ENCODE assay signal across 27 cellular contexts in the genomic region with DNA sequence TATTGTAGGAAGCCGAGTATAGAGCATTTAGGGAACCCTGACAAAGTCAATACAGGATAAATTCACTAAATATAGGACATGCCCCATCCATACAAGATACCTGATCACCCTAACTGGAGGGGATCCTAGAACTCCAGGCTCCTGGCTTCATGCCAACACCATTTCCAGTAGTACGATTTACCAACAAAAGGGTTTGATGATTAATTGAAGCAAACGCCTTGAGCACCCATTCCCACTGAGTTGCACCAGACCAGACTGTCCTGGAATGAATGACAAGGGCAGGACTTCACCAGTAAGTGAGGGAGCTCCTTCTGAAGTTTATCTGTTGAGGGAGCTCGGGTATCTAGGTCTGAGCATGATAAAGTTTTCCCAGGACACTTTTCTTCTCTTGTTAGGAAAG.
"Had no signal": no experiment of that assay in that cellular context is flagged by ENCODE, and none has a peak within 500 bp of the region (broad histone marks: within the 10 kb centered on the region; RNA-seq: fewer than 3 reads in every experiment).

No MANE protein-coding gene starts in this region.

- DNase-seq: activated CD4-positive, alpha-beta memory T cell treated with anti-CD3 and anti-CD28 coated beads for 36 hours; activated CD4-positive, alpha-beta T cell treated with anti-CD3 and anti-CD28 coated beads for 36 hours; activated CD4-positive, alpha-beta T cell treated with anti-CD3 and anti-CD28 coated beads, Interleukin-2, amount 10 ng/mL, durations not matched to agents 24 days and 14 days; activated CD4-positive, CD25-positive, alpha-beta regulatory T cell; activated CD4-positive, CD25-positive, alpha-beta regulatory T cell treated with anti-CD3 and anti-CD28 coated beads, Interleukin-2, amount 50 U/mL, for 72 hours; activated CD8-positive, alpha-beta memory T cell treated with anti-CD3 and anti-CD28 coated beads, Interleukin-2, amount 10 ng/mL, durations not matched to agents 7 days and 5 days; activated CD8-positive, alpha-beta memory T cell treated with anti-CD3 and anti-CD28 coated beads, Interleukin-2, amount 50 U/mL, for 4 hours; activated CD8-positive, alpha-beta T cell treated with anti-CD3 and anti-CD28 coated beads, Interleukin-2, amount 10 ng/mL, durations not matched to agents 7 days and 5 days; activated effector memory CD4-positive, alpha-beta T cell treated with anti-CD3 and anti-CD28 coated beads, Interleukin-2, amount 50 U/mL, for 16 hours; activated naive CD4-positive, alpha-beta T cell treated with anti-CD3 and anti-CD28 coated beads for 36 hours; activated naive CD8-positive, alpha-beta T cell treated with anti-CD3 and anti-CD28 coated beads for 36 hours; activated naive CD8-positive, alpha-beta T cell treated with anti-CD3 and anti-CD28 coated beads, Interleukin-2, amount 50 U/mL, for 24 hours; activated T-cell treated with anti-CD3 and anti-CD28 coated beads, Interleukin-2, amount 50 U/mL, for 1 hour; activated T-cell treated with anti-CD3 and anti-CD28 coated beads, Interleukin-2, amount 50 U/mL, for 48 hours; adrenal gland; dorsolateral prefrontal cortex; effector memory CD4-positive, alpha-beta T cell; endodermal cell; foreskin keratinocyte; gastrocnemius medialis; glutamatergic neuron; heart left ventricle; hypothalamus had no signal

- H3K27me3 ChIP-seq: ascending aorta had no signal

- H3K4me3 ChIP-seq: adrenal gland, ascending aorta, coronary artery, dorsolateral prefrontal cortex, gastrocnemius medialis, heart left ventricle had no signal

- H3K36me3 ChIP-seq: adrenal gland, ascending aorta, gastrocnemius medialis, heart left ventricle had no signal

- H3K27ac ChIP-seq: adrenal gland, ascending aorta, coronary artery, dorsolateral prefrontal cortex, foreskin keratinocyte, gastrocnemius medialis, heart left ventricle had no signal

- FAIRE-seq: bronchial epithelial cell had no signal

- ATAC-seq: activated CD4-positive, alpha-beta T cell treated with anti-CD3 and anti-CD28 coated beads for 36 hours; activated CD8-positive, alpha-beta memory T cell treated with anti-CD3 and anti-CD28 coated beads, Interleukin-2, amount 10 ng/mL, durations not matched to agents 7 days and 5 days; activated CD8-positive, alpha-beta T cell treated with anti-CD3 and anti-CD28 coated beads, Interleukin-2, amount 10 ng/mL, durations not matched to agents 7 days and 5 days; activated naive CD8-positive, alpha-beta T cell treated with anti-CD3 and anti-CD28 coated beads, Interleukin-2, amount 50 U/mL, for 24 hours; esophagus mucosa; foreskin keratinocyte; gastrocnemius medialis; heart left ventricle had no signal

- H3K4me1 ChIP-seq: adrenal gland, ascending aorta, foreskin keratinocyte, gastrocnemius medialis, heart left ventricle had no signal

- H3K9me3 ChIP-seq: adrenal gland, ascending aorta, gastrocnemius medialis, heart left ventricle had no signal
